8 cellular contexts compared by ENCODE assay signal in genomic region chr17:78128616-78129384, GRCh38. TPM values are rescaled to one million over a fixed set of nuclear protein-coding genes. Genes with fewer than 3 reads are reported as not detected.
DNase-seq lines count a peak whose midpoint lies in the region; ATAC-seq, FAIRE-seq and TF ChIP-seq lines count a peak whose summit lies in the region.

Gene TMC6, minus strand, starts transcription at chr17:78128755. Its CDS starts 1,923 bp downstream, at chr17:78126832.

- H3K36me3 Mint-ChIP-seq in T-helper 17 cell (ENCODE audit: low read depth), result peaks cover 7% of the 10 kb centered on the region

- H3K36me3 ChIP-seq in GM12878 (ENCODE audit: control insufficient read depth in 2 of 2, insufficient read depth in 2 of 2, low read length in 1 of 2), result no peaks in the 10 kb centered on the region; a peak in 3 of 4 replicates
- peaks cover 18% of the 10 kb centered on the region for H3K36me3 ChIP-seq in iPS DF 6.9 (ENCODE audit: control insufficient read depth, insufficient read depth, low read length)

- BruUV-seq in GM12878 (replicated peaks; lab: Mats Ljungman, UMichigan), result no TSS peak

- RAD21 ChIA-PET in GM12878 (lab: Charles Lee; ENCODE audit: unreplicated experiment), result interaction anchor here (0.7 to 3.9 kb wide), 10 partner anchors 10 to 171 kb away, joined by 3 to 17 read pairs (median 5); partner anchors contain the start of gene TNRC6C

- no peaks in the 10 kb centered on the region for H3K27me3 Mint-ChIP-seq in T-helper 17 cell

- H3K79me2 ChIP-seq in GM12878 (ENCODE audit: control insufficient read depth, insufficient read depth, low read length), result peaks cover 98% of the 10 kb centered on the region

- H3K27me3 ChIP-seq in GM12878 (replicated peaks in 1 of 2; ENCODE audit: control insufficient read depth in 2 of 2, insufficient read depth in 2 of 2, low read length in 1 of 2), result no peaks in the 10 kb centered on the region
- H3K27me3 ChIP-seq in iPS DF 6.9 (ENCODE audit: control insufficient read depth, insufficient read depth, low read length), result no peaks in the 10 kb centered on the region

- peaks cover 57% of the 10 kb centered on the region for H3K4me1 Mint-ChIP-seq in T-helper 17 cell

- no peaks in the 10 kb centered on the region for H4K20me1 ChIP-seq in GM12878 (ENCODE audit: control insufficient read depth, insufficient read depth)

- peak within 1 kb of the TSS; percentile 95 for H3K27ac ChIP-seq in GM12878 (ENCODE audit: control insufficient read depth, insufficient read depth)
- no peak within 1 kb of the TSS for H3K27ac ChIP-seq in iPS DF 6.9 (ENCODE audit: low read length)

- peak; percentile 87 for DNase-seq in LoVo (ENCODE audit: low spot score)
- DNase-seq in T-helper 17 cell, result peak; percentile 58 to 71 (median 68)
- no peak for DNase-seq in GM12878 (ENCODE audit: low read depth, low spot score)
- no peak for DNase-seq in iPS DF 6.9 (ENCODE audit: low read depth, low spot score)
- DNase-seq in sciatic nerve (ENCODE audit: low spot score), result peak; percentile 65

- peak within 1 kb of the TSS; percentile 65 for H2AFZ ChIP-seq in GM12878 (ENCODE audit: control insufficient read depth, low read depth, low read length)

- ATAC-seq in T-helper 17 cell (peak; percentile 39), GM12878 (peak; percentile 13), sciatic nerve (no peak), GM18868 (IDR thresholded peaks at IDR 0.05; ENCODE audit: unreplicated experiment) (no peak), GM18909 (IDR thresholded peaks at IDR 0.05; ENCODE audit: poor library complexity, unreplicated experiment) (no peak)

- peak; percentile 89 for TF ChIP-seq POLR2A in GM12878 (IDR thresholded peaks at IDR 0.05; ENCODE audit: low read depth, low read length)

- no peak for TF ChIP-seq RAD21 in GM12878 (IDR thresholded peaks at IDR 0.05; ENCODE audit: insufficient read depth, low read depth, low read length)

- H3K4me2 ChIP-seq in GM12878 (ENCODE audit: control insufficient read depth, insufficient read depth), result peak within 1 kb of the TSS; percentile 100

- in situ Hi-C loops in GM12878 (cut with MboI), result no loop called here

- no peaks in the 10 kb centered on the region for H3K9me3 ChIP-seq in T-helper 17 cell (ENCODE audit: control insufficient read depth, low read length, poor library complexity, severe bottlenecking)
- no peaks in the 10 kb centered on the region for H3K9me3 ChIP-seq in GM12878 (replicated peaks; ENCODE audit: control insufficient read depth, insufficient read depth, low read length)
- no peaks in the 10 kb centered on the region for H3K9me3 ChIP-seq in iPS DF 6.9 (ENCODE audit: control insufficient read depth, insufficient read depth, low read length)

- TF ChIP-seq CTCF in GM12875 (IDR thresholded peaks at IDR 0.05; ENCODE audit: borderline replicate concordance, insufficient read depth, low read depth, low read length) (no peak), GM12878 (IDR thresholded peaks at IDR 0.05 in 2 of 3, conservative IDR thresholded peaks at IDR 0.05 in 1 of 3; ENCODE audit: control insufficient read depth in 2 of 3, extremely low read depth in 1 of 3, insufficient read depth in 1 of 3, low read depth in 3 of 3, low read length in 3 of 3) (no peak)

- H3K4me3 Mint-ChIP-seq in T-helper 17 cell, result peak within 1 kb of the TSS; percentile 99

- WGBS in GM12878 (ENCODE audit: insufficient coverage, insufficient replicate concordance, low lambda C conversion rate, missing lambda C conversion rate), result 0% methylated on average over 15 of the region's 47 CpGs
- no CpG with 5 or more reads among the region's 47 CpGs for WGBS in iPS DF 6.9 (ENCODE audit: insufficient coverage, insufficient read length)

- POLR2A ChIA-PET in GM12878 (lab: Charles Lee), result interaction anchor here (1.3 to 8.0 kb wide), 10 partner anchors 10 to 108 kb away, joined by 5 to 85 read pairs (median 8); partner anchors contain the start of genes C17orf99 and SYNGR2

- peak in 1 of 2 experiments; percentile 9; a peak in 1 of 4 replicates for TF ChIP-seq EP300 in GM12878 (IDR thresholded peaks at IDR 0.05; ENCODE audit: borderline replicate concordance in 1 of 2, control insufficient read depth in 1 of 2, low read depth in 2 of 2, low read length in 2 of 2)

- H3K27ac Mint-ChIP-seq in T-helper 17 cell, result peak within 1 kb of the TSS; percentile 95

- SMC1A ChIA-PET in GM12878 (lab: Charles Lee; ENCODE audit: uncharacterized antibody, unreplicated experiment), result interaction anchor here (1.0 to 2.9 kb wide), 7 partner anchors 16 to 59 kb away, joined by 3 to 6 read pairs (median 4); no protein-coding TSS in a partner anchor

- intact Hi-C loops in GM12878 (cut with micrococcal nuclease; ENCODE audit: unreplicated experiment), result loop anchor here (2.0 kb wide), 1 partner anchor 16 kb away; no protein-coding TSS in a partner anchor
- intact Hi-C loops in sciatic nerve (cut with DNase I), result loop anchor here (10.0 kb wide), 1 partner anchor 236 kb away; the partner anchor contains the start of gene SOCS3

- CTCF ChIA-PET in GM12878 (lab: Yijun Ruan, JAX), result interaction anchor here (0.9 to 12.7 kb wide), 5 partner anchors 8 to 58 kb away, joined by 3 to 100 read pairs (median 10); partner anchors contain the start of genes AFMID and TK1

- H3K4me1 ChIP-seq in GM12878 (ENCODE audit: control insufficient read depth, insufficient read depth, low read length) (peaks cover 61% of the 10 kb centered on the region), iPS DF 6.9 (ENCODE audit: control insufficient read depth, insufficient read depth, low read length) (peaks cover 11% of the 10 kb centered on the region)

- peak within 1 kb of the TSS; percentile 75 for H3K4me3 ChIP-seq in GM12875 (ENCODE audit: low read depth, low read length)
- peak within 1 kb of the TSS; percentile 94 for H3K4me3 ChIP-seq in GM12878
- H3K4me3 ChIP-seq in iPS DF 6.9 (ENCODE audit: low read length), result peak within 1 kb of the TSS; percentile 54; the same call in 1 of the 2 replicates

- peak within 1 kb of the TSS; percentile 93 for H3K9ac ChIP-seq in GM12878 (ENCODE audit: control insufficient read depth, insufficient read depth, low read length)

- peak; percentile 41 for FAIRE-seq in GM12878 (lab: Jason Lieb, UNC)

TF ChIP-seq in GM12878, 131 proteins besides CTCF, POLR2A, EP300 and RAD21 (continues in another document):
- TF ChIP-seq SRF (IDR thresholded peaks at IDR 0.05; ENCODE audit: low read depth in 2 of 2, low read length in 2 of 2) (no peak), ZNF207 (IDR thresholded peaks at IDR 0.05; ENCODE audit: borderline replicate concordance) (no peak), ZBTB4 (CRISPR knock-in tag; IDR thresholded peaks at IDR 0.05) (0 out of 2 replicates have a peak, but pooled peaks have one; percentile 12), KLF5 (IDR thresholded peaks at IDR 0.05; ENCODE audit: partially characterized antibody) (no peak), JUND (IDR thresholded peaks at IDR 0.05; ENCODE audit: low read depth, low read length) (no peak), ZNF24 (IDR thresholded peaks at IDR 0.05) (no peak), LARP7 (IDR thresholded peaks at IDR 0.05) (peak; percentile 40), CEBPB (IDR thresholded peaks at IDR 0.05; ENCODE audit: borderline replicate concordance in 1 of 2, low read depth in 2 of 2, low read length in 2 of 2) (no peak), TCF12 (IDR thresholded peaks at IDR 0.05; ENCODE audit: low read depth, low read length) (no peak), TAF1 (IDR thresholded peaks at IDR 0.05; ENCODE audit: borderline replicate concordance, low read depth, low read length) (peak; percentile 62; the same call in 1 of the 2 replicates), CBX3 (IDR thresholded peaks at IDR 0.05; ENCODE audit: borderline replicate concordance, low read depth) (no peak)

RNA-seq across cellular contexts. Expression of gene TMC6, which starts in this region (rescaled TPM):
- total RNA-seq in T-helper 17 cell (100 to 1,000 TPM; 609 to 822 TPM), GM12878 (2014; rRNA removed) (104 and 117 TPM in 2 replicates), GM12878 (2014; rRNA removed; fragmentation: Illumina TruSeq; extraction: Trizol) (34.2 and 39.1 TPM in 2 replicates), GM12878 (2021) (206 and 232 TPM in 2 replicates), sciatic nerve (95.0 TPM)
- 479 and 553 TPM in 2 replicates for total RNA-seq in GM12878 (2013; cell fraction: nucleolus; rRNA removed)
- 47.5 TPM for polyA plus RNA-seq in GM12878 (2011; ENCODE audit: low read depth)
- polyA plus RNA-seq in GM12878 (2011; rRNA removed) (25.6 and 38.0 TPM in 2 replicates), GM12878 (2014; fragmentation: Illumina TruSeq; extraction: Trizol) (2.0 and 20.0 TPM in 2 replicates), GM12878 (2014; fragmentation: Nextera tagmentation; extraction: Ambion mirVana) (10 to 100 TPM in 1 of 2 experiments, 1 to 10 TPM in 1; 1.9 to 11.5 TPM), GM12878 (2014; rRNA removed) (136 and 153 TPM in 2 replicates), GM12878 (2016; fragmentation: Nextera tagmentation; extraction: Ambion mirVana) (10 to 100 TPM; 82.0 to 94.4 TPM)
- polyA plus RNA-seq in GM12878 (2011; cell fraction: cytosol; rRNA removed), result 39.0 and 65.3 TPM in 2 replicates
- polyA plus RNA-seq in GM12878 (2011; cell fraction: nucleus; rRNA removed), result 658 and 780 TPM in 2 replicates
- polyA plus RNA-seq in GM12878 (2012), result 192 and 207 TPM in 2 replicates
- 24.9 and 76.7 TPM in 2 replicates for polyA minus RNA-seq in GM12878 (2011; rRNA and poly(A)+ RNA removed)
- 38.3 and 48.8 TPM in 2 replicates for polyA minus RNA-seq in GM12878 (2011; cell fraction: cytosol; rRNA and poly(A)+ RNA removed)
- 152 and 216 TPM in 2 replicates for polyA minus RNA-seq in GM12878 (2011; cell fraction: nucleus; rRNA and poly(A)+ RNA removed)

Comparison
In these comparisons a context has a peak if more than half of its experiments do, and no peak if none do; other contexts are left out.
1. DNase-seq: peak in LoVo (single experiment), T-helper 17 cell (3 of 3) and sciatic nerve (single experiment); none in GM12878 (single experiment) and iPS DF 6.9 (single experiment).
2. ATAC-seq: peak in T-helper 17 cell (single experiment) and GM12878 (single experiment); none in sciatic nerve (single experiment), GM18868 (single experiment) and GM18909 (single experiment).
3. Peak in every context shown above with its lines, with median percentiles within 50 percentile points of each other: H3K4me3 ChIP-seq.